In the genomic region with DNA sequence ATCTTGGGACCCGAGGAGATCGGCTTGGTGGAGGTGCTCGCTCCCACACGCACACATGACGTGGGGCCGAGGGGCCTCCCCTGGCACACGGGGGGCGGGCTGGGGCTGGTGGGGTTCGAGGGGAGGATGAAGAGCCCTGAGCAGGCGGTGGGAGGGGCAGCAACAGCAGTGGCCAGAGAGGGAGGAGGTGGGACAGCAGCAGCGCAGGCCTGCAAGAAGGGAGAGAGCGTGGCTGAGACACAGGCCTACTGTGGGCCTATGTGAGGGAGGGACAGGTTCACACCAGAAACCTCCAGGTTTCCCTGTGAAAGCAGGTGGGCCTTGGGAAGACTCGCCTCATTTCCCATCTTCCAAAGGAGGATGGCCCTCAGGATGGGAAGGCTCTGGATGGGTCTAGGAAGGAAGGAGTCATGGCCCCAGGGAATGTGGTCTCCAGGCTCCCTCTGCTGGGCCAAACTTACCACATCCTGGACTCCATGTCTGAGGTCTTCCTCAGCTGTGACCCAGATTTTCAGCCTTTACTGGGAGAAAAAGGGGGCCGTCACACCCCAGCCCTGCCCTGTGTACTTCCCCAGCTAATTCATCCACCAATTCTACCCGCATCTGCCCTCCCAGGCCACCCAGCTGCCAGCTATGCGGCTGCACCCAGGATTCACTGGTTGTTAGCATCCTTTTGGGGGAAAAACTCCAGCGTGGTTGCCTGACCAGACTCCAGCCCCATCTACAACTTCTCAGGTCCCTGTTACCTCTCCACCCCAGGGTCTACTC, we compare ENCODE assay signal across 8 cellular contexts. TPM values are rescaled to one million over a fixed set of nuclear protein-coding genes. Genes with fewer than 3 reads are reported as not detected.
DNase-seq lines count a peak whose midpoint lies in the region; ATAC-seq, FAIRE-seq and TF ChIP-seq lines count a peak whose summit lies in the region.

No MANE protein-coding gene starts in this region.

- intact Hi-C loops in upper lobe of right lung (cut with DNase I): no loop called here

- ATAC-seq in upper lobe of right lung (peak; percentile 46), GM19452 (IDR thresholded peaks at IDR 0.05; ENCODE audit: unreplicated experiment) (no peak)

- WGBS in hepatocyte (ENCODE audit: low lambda C conversion rate, missing lambda C conversion rate): 76% methylated on average over 16 of the region's 17 CpGs

- H4K20me1 ChIP-seq in hepatocyte (ENCODE audit: insufficient read depth, poor library complexity, severe bottlenecking): no peaks in the 10 kb centered on the region

- FAIRE-seq in TTC549 (lab: Jason Lieb, UNC): peak; percentile 13

- H3K27me3 ChIP-seq in hepatocyte (peaks cover 52% of the 10 kb centered on the region), upper lobe of right lung (peaks cover 45% of the 10 kb centered on the region)

- H3K9me3 ChIP-seq in hepatocyte (ENCODE audit: low read depth) (no peaks in the 10 kb centered on the region), upper lobe of right lung (no peaks in the 10 kb centered on the region)

- no peak overlapping the region for H3K27ac ChIP-seq in hepatocyte
- no peak overlapping the region for H3K27ac ChIP-seq in upper lobe of right lung

- H3K4me2 ChIP-seq in hepatocyte: no peak overlapping the region

- H3K4me3 ChIP-seq in hepatocyte (no peak overlapping the region), upper lobe of right lung (no peak overlapping the region)

- H3K36me3 ChIP-seq in hepatocyte (replicated peaks; ENCODE audit: insufficient read depth, low read depth) (no peaks in the 10 kb centered on the region), upper lobe of right lung (no peaks in the 10 kb centered on the region)

- H3K9me2 ChIP-seq in hepatocyte (replicated peaks; ENCODE audit: insufficient read depth): no peaks in the 10 kb centered on the region

- TF ChIP-seq CTCF in hepatocyte (IDR thresholded peaks at IDR 0.05; ENCODE audit: poor library complexity) (peak; percentile 43), upper lobe of right lung (IDR thresholded peaks at IDR 0.05) (peak; percentile 33)

- peaks cover 10% of the 10 kb centered on the region for H3K4me1 ChIP-seq in hepatocyte (ENCODE audit: insufficient read depth)
- H3K4me1 ChIP-seq in upper lobe of right lung: peaks cover 11% of the 10 kb centered on the region

- H3K79me2 ChIP-seq in hepatocyte: no peaks in the 10 kb centered on the region

- DNase-seq in SIG-M5 treated with dmso at 0.1 percent for 504 hours (lab: John Stamatoyannopoulos, UW; ENCODE audit: unreplicated experiment): peak; percentile 49
- DNase-seq in SIG-M5 (lab: John Stamatoyannopoulos, UW): no peak
- peak; percentile 71 for DNase-seq in HT1080 (ENCODE audit: low read depth)
- peak; percentile 63 for DNase-seq in hepatocyte (ENCODE audit: low spot score)
- no peak for DNase-seq in upper lobe of right lung
- DNase-seq in stimulated activated CD4-positive, alpha-beta T cell treated with anti-CD3 and anti-CD28 coated beads, Interleukin-12 subunit alpha, Interleukin-12 subunit beta, amount 100 ng/mL, for 4 hours: no peak

- H2AFZ ChIP-seq in hepatocyte: no peak overlapping the region

RNA-seq across cellular contexts. Expression of a gene that starts 2.8 kb away (rescaled TPM):
- total RNA-seq in HT1080 (2014; rRNA removed; shearing (Covaris generic)): 0.45 TPM in 1 of 2 replicates, not detected in the other
- polyA plus RNA-seq in HT1080 (2015; cell fraction: cytosol; rRNA removed): 0.73 and 1.1 TPM in 2 replicates
- polyA plus RNA-seq in HT1080 (2015; cell fraction: nucleus; rRNA removed): 0.59 and 0.71 TPM in 2 replicates
- 0.16 and 0.17 TPM in 2 replicates for total RNA-seq in hepatocyte
- polyA plus RNA-seq in hepatocyte: 0.95 and 1.0 TPM in 2 replicates
- total RNA-seq in upper lobe of right lung: 0.20 TPM

RNA-seq across cellular contexts. Expression of a gene that starts 8.6 kb away (rescaled TPM):
- 28.8 and 42.6 TPM in 2 replicates for total RNA-seq in HT1080 (2014; rRNA removed; shearing (Covaris generic))
- polyA plus RNA-seq in HT1080 (2015; cell fraction: cytosol; rRNA removed): 52.5 and 54.4 TPM in 2 replicates
- polyA plus RNA-seq in HT1080 (2015; cell fraction: nucleus; rRNA removed): 201 and 214 TPM in 2 replicates
- 33.8 and 34.5 TPM in 2 replicates for total RNA-seq in hepatocyte
- polyA plus RNA-seq in hepatocyte: 35.8 and 41.8 TPM in 2 replicates
- 53.6 TPM for total RNA-seq in upper lobe of right lung

RNA-seq across cellular contexts. Expression of a gene that starts 26.1 kb away (rescaled TPM):
- total RNA-seq in HT1080 (2014; rRNA removed; shearing (Covaris generic)): 97.5 and 97.6 TPM in 2 replicates
- polyA plus RNA-seq in HT1080 (2015; cell fraction: cytosol; rRNA removed): 89.1 and 91.5 TPM in 2 replicates
- polyA plus RNA-seq in HT1080 (2015; cell fraction: nucleus; rRNA removed): 88.3 and 96.8 TPM in 2 replicates
- total RNA-seq in hepatocyte (46.9 and 56.7 TPM in 2 replicates), upper lobe of right lung (57.9 TPM)
- polyA plus RNA-seq in hepatocyte: 65.2 and 73.6 TPM in 2 replicates

RNA-seq across cellular contexts. Expression of a gene that starts 34.8 kb away (rescaled TPM):
- total RNA-seq in HT1080 (2014; rRNA removed; shearing (Covaris generic)): 22.3 and 25.5 TPM in 2 replicates
- polyA plus RNA-seq in HT1080 (2015; cell fraction: cytosol; rRNA removed): 30.4 and 36.9 TPM in 2 replicates
- polyA plus RNA-seq in HT1080 (2015; cell fraction: nucleus; rRNA removed): 125 and 138 TPM in 2 replicates
- 35.7 and 39.7 TPM in 2 replicates for total RNA-seq in hepatocyte
- polyA plus RNA-seq in hepatocyte: 38.9 and 42.9 TPM in 2 replicates
- total RNA-seq in upper lobe of right lung: 38.0 TPM

RNA-seq across cellular contexts. Expression of a gene that starts 50.5 kb away (rescaled TPM):
- not detected in 2 replicates for total RNA-seq in HT1080 (2014; rRNA removed; shearing (Covaris generic))
- 0.21 and 0.36 TPM in 2 replicates for polyA plus RNA-seq in HT1080 (2015; cell fraction: cytosol; rRNA removed)
- polyA plus RNA-seq in HT1080 (2015; cell fraction: nucleus; rRNA removed): 0.62 and 1.2 TPM in 2 replicates
- total RNA-seq in hepatocyte (0.20 and 0.68 TPM in 2 replicates), upper lobe of right lung (3.8 TPM)
- 0.62 and 1.8 TPM in 2 replicates for polyA plus RNA-seq in hepatocyte

Comparison
In these comparisons a context has a peak if more than half of its experiments do, and no peak if none do; other contexts are left out.
1. DNase-seq: peak in SIG-M5 treated with dmso at 0.1 percent for 504 hours (single experiment), HT1080 (single experiment) and hepatocyte (single experiment); none in SIG-M5 (single experiment), upper lobe of right lung (single experiment) and stimulated activated CD4-positive, alpha-beta T cell treated with anti-CD3 and anti-CD28 coated beads, Interleukin-12 subunit alpha, Interleukin-12 subunit beta, amount 100 ng/mL, for 4 hours (single experiment).